ENCODE assay signal across 16 cellular contexts in genomic region chrX:9072281-9072680, GRCh38. TPM values are rescaled to one million over a fixed set of nuclear protein-coding genes. Genes with fewer than 3 reads are reported as not detected.
"Had no signal": no experiment of that assay in that cellular context is flagged by ENCODE, and none has a peak within 500 bp of the region (broad histone marks: within the 10 kb centered on the region; RNA-seq: fewer than 3 reads in every experiment).

No MANE protein-coding gene starts in this region.

- H3K4me3 Mint-ChIP-seq: activated naive CD8-positive, alpha-beta T cell; mesothelial cell of epicardium had no signal

- H3K27me3 Mint-ChIP-seq: activated naive CD8-positive, alpha-beta T cell had no signal

- H2AFZ ChIP-seq: parathyroid adenoma had no signal

- H3K36me3 Mint-ChIP-seq: activated naive CD8-positive, alpha-beta T cell; mesothelial cell of epicardium had no signal

- H3K27me3 ChIP-seq: colonic mucosa, tibial artery had no signal

- H3K27ac ChIP-seq: colonic mucosa, parathyroid adenoma, tibial artery had no signal

- H3K9me3 ChIP-seq: colonic mucosa, tibial artery had no signal

- H3K36me3 ChIP-seq: colonic mucosa, tibial artery had no signal

- H3K79me2 ChIP-seq: parathyroid adenoma had no signal

- H3K27ac Mint-ChIP-seq: activated naive CD8-positive, alpha-beta T cell; mesothelial cell of epicardium had no signal

- H3K4me3 ChIP-seq: colonic mucosa, tibial artery had no signal

- H3K4me1 Mint-ChIP-seq: mesothelial cell of epicardium had no signal

- DNase-seq: activated CD4-positive, CD25-positive, alpha-beta regulatory T cell; caudate nucleus; colonic mucosa; effector CD4-positive, alpha-beta T cell; stimulated activated CD4-positive, alpha-beta T cell treated with anti-CD3 and anti-CD28 coated beads, Interleukin-15, amount 100 ng/mL, for 24 hours; stimulated activated CD4-positive, alpha-beta T cell treated with anti-CD3 and anti-CD28 coated beads, Interleukin-4, amount 100 ng/mL, for 24 hours; T-helper 2 cell; tibial artery had no signal

- H3K4me1 ChIP-seq: colonic mucosa, parathyroid adenoma, tibial artery had no signal

- H3K9ac ChIP-seq: parathyroid adenoma had no signal

RNA-seq across cellular contexts. Expression of gene FAM9B, which starts 38.4 kb away (rescaled TPM):
- total RNA-seq: colonic mucosa, endothelial cell of umbilical vein, fibroblast of lung, lower leg skin, mesothelial cell of epicardium, renal cortical epithelial cell, skeletal muscle tissue had no signal
- polyA plus RNA-seq: endothelial cell of umbilical vein, fibroblast of lung had no signal
